22 cellular contexts compared by ENCODE assay signal in the genomic region with DNA sequence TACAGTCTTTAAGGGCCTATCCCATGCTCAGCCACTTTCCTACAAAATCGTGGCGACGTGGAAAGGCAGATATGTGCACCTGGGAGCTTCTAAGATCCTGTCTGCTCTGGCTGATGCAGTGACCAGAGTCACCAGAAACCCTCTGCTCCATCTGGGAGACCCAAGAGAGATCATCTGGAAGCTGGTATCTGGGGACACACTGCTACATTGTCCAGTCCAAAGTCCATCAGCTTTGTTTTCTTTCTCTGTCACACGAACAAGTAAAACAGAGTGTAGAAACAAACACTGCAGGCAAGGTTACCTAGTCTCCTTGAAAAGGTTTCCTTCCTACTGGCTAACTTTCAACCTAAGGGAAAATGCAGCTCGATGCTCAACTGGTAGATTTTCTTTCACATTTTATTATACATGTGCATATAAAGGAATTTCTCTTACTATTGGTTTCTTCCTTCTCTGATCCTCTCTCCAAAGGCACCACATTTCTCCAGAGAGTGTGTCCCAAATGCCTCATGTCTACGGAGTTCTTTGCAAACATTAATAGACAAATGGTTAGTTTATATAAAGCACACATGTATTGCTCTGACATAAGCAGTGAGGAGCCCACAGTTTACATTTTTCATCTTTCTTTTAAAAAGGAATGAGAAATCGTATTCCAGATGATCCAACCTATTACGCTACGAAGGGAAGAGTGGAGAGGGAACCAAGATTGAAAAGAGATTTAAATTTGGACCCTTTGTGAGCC. TPM values are rescaled to one million over a fixed set of nuclear protein-coding genes. Genes with fewer than 3 reads are reported as not detected.
DNase-seq lines count a peak whose midpoint lies in the region; ATAC-seq, FAIRE-seq and TF ChIP-seq lines count a peak whose summit lies in the region.
"Had no signal": no experiment of that assay in that cellular context is flagged by ENCODE, and none has a peak within 500 bp of the region (broad histone marks: within the 10 kb centered on the region; RNA-seq: fewer than 3 reads in every experiment).

No MANE protein-coding gene starts in this region.

- peak overlapping the region; percentile 63 for H3K4me2 ChIP-seq in HepG2 (ENCODE audit: low read depth, low read length)

- no peak overlapping the region for H2AFZ ChIP-seq in HepG2 (ENCODE audit: low read length)

- no peak for FAIRE-seq in HepG2 (lab: Jason Lieb, UNC)
- FAIRE-seq: H1 had no signal

- no peaks in the 10 kb centered on the region for H3K27me3 ChIP-seq in body of pancreas
- H3K27me3 ChIP-seq in HepG2 (ENCODE audit: control insufficient read depth in 1 of 2, insufficient read depth in 2 of 2, low read length in 2 of 2) = no peaks in the 10 kb centered on the region
- peaks cover 36% of the 10 kb centered on the region for H3K27me3 ChIP-seq in A673 (replicated peaks; ENCODE audit: insufficient read depth, low read depth, low read length, poor library complexity)
- H3K27me3 ChIP-seq: Peyer's patch had no signal

- H3K27ac ChIP-seq in body of pancreas = peak overlapping the region in 1 of 4 donors; percentile 18
- H3K27ac ChIP-seq in HepG2 (ENCODE audit: extremely low read length, insufficient read depth, low read length) = no peak overlapping the region
- no peak overlapping the region for H3K27ac ChIP-seq in A673 (ENCODE audit: low read depth, low read length, poor library complexity, severe bottlenecking)
- H3K27ac ChIP-seq: Peyer's patch, SJSA1 had no signal

- no peaks in the 10 kb centered on the region for H3K9me3 ChIP-seq in body of pancreas
- no peaks in the 10 kb centered on the region for H3K9me3 ChIP-seq in HepG2 (ENCODE audit: low read length)
- no peaks in the 10 kb centered on the region for H3K9me3 ChIP-seq in A673 (ENCODE audit: low read depth, low read length, poor library complexity, severe bottlenecking)
- H3K9me3 ChIP-seq: Peyer's patch, SJSA1 had no signal

- no peaks in the 10 kb centered on the region for H4K20me1 ChIP-seq in HepG2 (ENCODE audit: insufficient read depth, low read length)

- H3K36me3 ChIP-seq in body of pancreas (replicated peaks in 1 of 2; ENCODE audit: insufficient read depth in 1 of 2, low read depth in 2 of 2) (no peaks in the 10 kb centered on the region), HepG2 (replicated peaks in 1 of 2; ENCODE audit: control insufficient read depth in 1 of 2, insufficient read depth in 2 of 2, low read length in 2 of 2) (no peaks in the 10 kb centered on the region), A673 (ENCODE audit: insufficient read depth, low read length, poor library complexity, severe bottlenecking) (no peaks in the 10 kb centered on the region)
- H3K36me3 ChIP-seq: Peyer's patch, SJSA1 had no signal

- no peak for TF ChIP-seq RAD21 in HepG2 (CRISPR knock-in tag; IDR thresholded peaks at IDR 0.05)

- H3K9ac ChIP-seq in HepG2 (ENCODE audit: insufficient read depth, low read depth, low read length) = no peak overlapping the region

- POLR2A ChIA-PET in HepG2 (lab: Yijun Ruan, JAX) (interaction anchor here (0.8 to 1.9 kb wide), 5 partner anchors 9 to 32 kb away, joined by 3 to 7 read pairs (median 7); no protein-coding TSS in a partner anchor), A673 (lab: Charles Lee; ENCODE audit: low non-redundant PET) (no interaction called here)

- CTCF ChIA-PET in HepG2 (lab: Yijun Ruan, JAX; ENCODE audit: low intra/inter-chr PET ratio, low total read pairs) = no interaction called here
- CTCF ChIA-PET in A673 (lab: Charles Lee) = no interaction called here

- BruUV-seq in HepG2 (replicated peaks; lab: Mats Ljungman, UMichigan) (no TSS peak), A673 (replicated peaks; lab: Mats Ljungman, UMichigan) (no TSS peak)

- intact Hi-C loops in body of pancreas (cut with DNase I) = loop anchor here (10.0 kb wide), 1 partner anchor 65 kb away; the partner anchor contains the start of gene SCG5
- intact Hi-C loops in HepG2 (cut with micrococcal nuclease; ENCODE audit: unreplicated experiment) = no loop called here
- intact Hi-C loops in A673 (cut with micrococcal nuclease; ENCODE audit: unreplicated experiment) = no loop called here

- ATAC-seq in body of pancreas (peak; percentile 74), HepG2 (peak; percentile 88)
- ATAC-seq: CD8-positive, alpha-beta T cell; HCT116 had no signal

- peak; percentile 55 for DNase-seq in HuH-7 (ENCODE audit: low spot score)
- peak in 2 of 4 donors; percentile 33 to 34 for DNase-seq in body of pancreas
- DNase-seq in HepG2 (ENCODE audit: low spot score) = peak; percentile 76
- DNase-seq in NCI-H2227 treated with DMSO at 0.1 percent for 48 hours (lab: John Stamatoyannopoulos, UW) = no peak
- no peak for DNase-seq in NCI-H345 (lab: John Stamatoyannopoulos, UW)
- DNase-seq in A673 (ENCODE audit: low spot score) = no peak
- DNase-seq in SIG-M5 (lab: John Stamatoyannopoulos, UW) = no peak
- DNase-seq: AML-193; C1 segment of cervical spinal cord; CD8-positive, alpha-beta T cell; DMS79; KBM-7; NCI-H1092; NCI-H1436; NCI-H187 treated with DMSO at 0.1 percent for 48 hours; NCI-H524 treated with DMSO at 0.1 percent for 48 hours; Peyer's patch; T-helper 1 cell had no signal

- peak in 1 of 2 experiments; percentile 47; a peak in 1 of 4 replicates for TF ChIP-seq EP300 in HepG2 (IDR thresholded peaks at IDR 0.05; ENCODE audit: low read depth in 2 of 2, low read length in 2 of 2)
- no peak for TF ChIP-seq EP300 in HepG2 (CRISPR knock-in tag; IDR thresholded peaks at IDR 0.05; ENCODE audit: borderline replicate concordance)

- H3K4me3 ChIP-seq in body of pancreas (no peak overlapping the region), HepG2 (replicated peaks in 1 of 3; ENCODE audit: insufficient read depth in 1 of 3, low read depth in 2 of 3, low read length in 3 of 3) (0 out of 6 replicates have a peak overlapping the region, but pooled peaks of 1 of the 3 experiments have one; percentile 12), A673 (ENCODE audit: low read depth, low read length, poor library complexity, severe bottlenecking) (no peak overlapping the region)
- H3K4me3 ChIP-seq: Peyer's patch, SJSA1 had no signal

- no peak for TF ChIP-seq CTCF in body of pancreas (IDR thresholded peaks at IDR 0.05)
- TF ChIP-seq CTCF in HepG2 (CRISPR knock-in tag; IDR thresholded peaks at IDR 0.05) = no peak
- no peak for TF ChIP-seq CTCF in A673 (conservative IDR thresholded peaks at IDR 0.05; ENCODE audit: low read depth, low read length)

- peaks cover 11% of the 10 kb centered on the region for H3K4me1 ChIP-seq in body of pancreas
- peaks cover 38% of the 10 kb centered on the region for H3K4me1 ChIP-seq in HepG2 (ENCODE audit: insufficient read depth, low read length)
- H3K4me1 ChIP-seq in A673 (ENCODE audit: insufficient read depth, low read length, poor library complexity, severe bottlenecking) = no peaks in the 10 kb centered on the region
- H3K4me1 ChIP-seq: Peyer's patch had no signal

- H3K79me2 ChIP-seq in HepG2 (ENCODE audit: insufficient read depth, low read length) = no peaks in the 10 kb centered on the region

- in situ Hi-C loops in HepG2 (cut with HindIII; ENCODE audit: extremely low pct_ligation_motif_present, low pct_unique_long_range_greater_than_20kb) = no loop called here

- 56 to 58% methylated on average over 9 of the region's 9 CpGs for WGBS in body of pancreas, 2 donors
- 28% methylated on average over 9 of the region's 9 CpGs for WGBS in HepG2 (ENCODE audit: low lambda C conversion rate)

- TF ChIP-seq POLR2A in body of pancreas (IDR thresholded peaks at IDR 0.05) = no peak
- no peak for TF ChIP-seq POLR2A in HepG2 (IDR thresholded peaks at IDR 0.05; ENCODE audit: insufficient read depth in 1 of 2, low read depth in 2 of 2, low read length in 2 of 2)

TF ChIP-seq in HepG2, 621 proteins besides CTCF, POLR2A, EP300 and RAD21 (continues in another document):
- TF ChIP-seq SRSF1 (optimal IDR thresholded peaks at IDR 0.05; ENCODE audit: low read depth, low read length) = no peak
- TF ChIP-seq SAP130 (CRISPR knock-in tag; IDR thresholded peaks at IDR 0.05; ENCODE audit: low read depth) = peak; percentile 29; the same call in 1 of the 2 replicates
- no peak for TF ChIP-seq PRMT3 (CRISPR knock-in tag; IDR thresholded peaks at IDR 0.05; ENCODE audit: borderline replicate concordance, low read depth)
- no peak for TF ChIP-seq RFXAP (CRISPR knock-in tag; IDR thresholded peaks at IDR 0.05; ENCODE audit: borderline replicate concordance)
- TF ChIP-seq HMG20A (CRISPR knock-in tag; IDR thresholded peaks at IDR 0.05; ENCODE audit: borderline replicate concordance) = peak; percentile 86
- no peak for TF ChIP-seq SIN3A (IDR thresholded peaks at IDR 0.05; ENCODE audit: borderline replicate concordance, low read depth, low read length)
- TF ChIP-seq PITX1 (CRISPR knock-in tag; IDR thresholded peaks at IDR 0.05) = no peak
- TF ChIP-seq SMC3 (IDR thresholded peaks at IDR 0.05; ENCODE audit: low read length) = no peak

RNA-seq across cellular contexts. Expression of gene GREM1, which starts 8.3 kb away (rescaled TPM):
- 1 to 10 TPM in 1 of 2 donors, under 1 TPM in 1; under 0.01 to 6.5 TPM for total RNA-seq in body of pancreas
- total RNA-seq in HepG2 (2016; rRNA removed; fragmentation: Illumina TruSeq; extraction: Trizol) = 0.02 and 0.11 TPM in 2 replicates
- not detected in 2 replicates for total RNA-seq in HepG2 (2016; cell fraction: cytosol; rRNA removed; fragmentation: Illumina TruSeq; extraction: Trizol; ENCODE audit: low read depth)
- total RNA-seq in HepG2 (2016; cell fraction: insoluble cytoplasmic fraction; rRNA removed; fragmentation: Illumina TruSeq; extraction: Trizol) = 0.04 and 0.06 TPM in 2 replicates
- 0.03 and 0.06 TPM in 2 replicates for total RNA-seq in HepG2 (2016; cell fraction: membrane; rRNA removed; fragmentation: Illumina TruSeq; extraction: Trizol)
- not detected in 2 replicates for total RNA-seq in HepG2 (2016; cell fraction: nucleus; rRNA removed; fragmentation: Illumina TruSeq; extraction: Trizol)
- 0.08 and 0.13 TPM in 2 replicates for polyA plus RNA-seq in HepG2 (2011; rRNA removed)
- 0.01 and 0.04 TPM in 2 replicates for polyA plus RNA-seq in HepG2 (2011; cell fraction: cytosol; rRNA removed)
- 0.02 and 0.09 TPM in 2 replicates for polyA plus RNA-seq in HepG2 (2011; cell fraction: nucleus; rRNA removed)
- 0.01 and 0.08 TPM in 2 replicates for polyA plus RNA-seq in HepG2 (2012)
- polyA plus RNA-seq in HepG2 (2016; cell fraction: cytosol; fragmentation: Illumina TruSeq; extraction: Trizol; ENCODE audit: low read depth) = not detected in 2 replicates
- 0.12 TPM in 1 of 2 replicates, not detected in the other for polyA plus RNA-seq in HepG2 (2016; cell fraction: insoluble cytoplasmic fraction; fragmentation: Illumina TruSeq; extraction: Trizol; ENCODE audit: low read depth)
- polyA plus RNA-seq in HepG2 (2016; cell fraction: membrane; fragmentation: Illumina TruSeq; extraction: Trizol; ENCODE audit: low read depth) = 0.05 TPM in 1 of 2 replicates, not detected in the other
- not detected in 2 replicates for polyA plus RNA-seq in HepG2 (2016; cell fraction: nucleus; fragmentation: Illumina TruSeq; extraction: Trizol; ENCODE audit: insufficient read depth, low read depth)
- polyA minus RNA-seq in HepG2 (2011; rRNA and poly(A)+ RNA removed; ENCODE audit: low replicate concordance) = not detected in 2 replicates
- polyA minus RNA-seq in HepG2 (2011; cell fraction: cytosol; rRNA and poly(A)+ RNA removed) = not detected in 2 replicates
- not detected in 2 replicates for polyA minus RNA-seq in HepG2 (2011; cell fraction: nucleus; rRNA and poly(A)+ RNA removed)
- 1.5 and 2.2 TPM in 2 replicates for total RNA-seq in A673 (2021)
- total RNA-seq: CD8-positive, alpha-beta T cell; OCI-LY7 had no signal

Comparison
In these comparisons a context has a peak if more than half of its experiments do, and no peak if none do; other contexts are left out.
1. DNase-seq: peak in HuH-7 (single experiment) and HepG2 (single experiment); none in NCI-H2227 treated with DMSO at 0.1 percent for 48 hours (single experiment), NCI-H345 (single experiment), A673 (single experiment) and SIG-M5 (single experiment).